In the genomic region with DNA sequence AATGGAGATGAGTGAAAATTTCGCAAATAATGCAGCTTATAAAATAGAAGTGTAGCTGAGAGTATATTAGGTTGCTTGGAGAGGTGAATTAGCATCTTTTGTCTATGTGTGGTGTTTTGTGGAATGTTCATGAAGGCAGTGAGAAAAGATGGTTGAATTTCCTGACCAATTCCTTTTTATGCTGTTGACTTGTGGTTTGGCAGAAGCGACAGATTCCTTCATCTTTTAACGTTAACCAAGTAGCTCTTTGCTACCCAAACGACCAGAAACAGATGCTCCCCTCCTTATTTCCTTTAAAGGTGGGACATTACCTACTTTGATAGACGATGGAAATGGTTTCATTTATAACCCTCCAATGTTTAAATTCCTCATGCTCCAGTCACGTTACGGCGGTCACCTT, we compare ENCODE assay signal across 1 cellular context.
TF ChIP-seq lines count a peak whose summit lies in the region.

No MANE protein-coding gene starts in this region.

TF ChIP-seq in K562, 482 proteins besides CTCF, POLR2A, EP300 and RAD21 (continued from another document):
- TF ChIP-seq E2F6 (IDR thresholded peaks at IDR 0.05; ENCODE audit: borderline replicate concordance in 1 of 2, extremely low read depth in 1 of 2, insufficient read depth in 1 of 2, insufficient read length in 1 of 2, low read depth in 1 of 2, low read length in 1 of 2, poor library complexity in 1 of 2, severe bottlenecking in 1 of 2) (no peak), HEY1 (CRISPR knock-in tag; IDR thresholded peaks at IDR 0.05; ENCODE audit: borderline replicate concordance) (no peak), TEAD4 (IDR thresholded peaks at IDR 0.05; ENCODE audit: low read length) (no peak), TEAD4 (CRISPR knock-in tag; IDR thresholded peaks at IDR 0.05; ENCODE audit: borderline replicate concordance) (no peak), MED1 (CRISPR knock-in tag; IDR thresholded peaks at IDR 0.05; ENCODE audit: borderline replicate concordance) (no peak), CSDE1 (IDR thresholded peaks at IDR 0.05) (no peak), KAT8 (IDR thresholded peaks at IDR 0.05; ENCODE audit: low read depth) (no peak), ZNF584 (CRISPR knock-in tag; IDR thresholded peaks at IDR 0.05; ENCODE audit: low read depth) (no peak), BACH1 (tag; IDR thresholded peaks at IDR 0.05) (no peak), ZZZ3 (IDR thresholded peaks at IDR 0.05) (no peak)
TF ChIP-seq in K562: peak in this region for 0.
